ENCODE assay signal across 1 cellular context in the genomic region with DNA sequence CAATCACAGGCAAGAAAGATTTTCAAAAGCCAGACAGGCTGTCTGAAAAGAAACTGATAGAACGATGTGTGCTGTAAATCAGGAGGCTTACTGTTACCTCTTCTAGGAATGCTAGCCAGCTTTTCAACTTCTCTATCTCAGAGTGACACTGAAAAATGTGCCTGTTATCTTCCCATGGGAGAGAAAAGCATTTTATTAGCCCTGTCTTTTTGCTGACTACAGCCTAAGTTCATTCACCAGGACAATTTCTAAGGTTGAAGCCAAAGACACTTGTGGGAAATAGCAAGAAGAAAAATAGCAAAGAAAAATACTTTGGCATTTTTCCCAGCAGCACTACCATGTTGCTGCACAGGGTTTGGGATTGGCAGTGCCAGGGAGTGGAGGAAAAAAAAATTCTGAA.
TF ChIP-seq lines count a peak whose summit lies in the region.

No MANE protein-coding gene starts in this region.

TF ChIP-seq in K562, 482 proteins besides CTCF, POLR2A, EP300 and RAD21 (continued from another document and continues in another):
- TF ChIP-seq, protein P1, sequence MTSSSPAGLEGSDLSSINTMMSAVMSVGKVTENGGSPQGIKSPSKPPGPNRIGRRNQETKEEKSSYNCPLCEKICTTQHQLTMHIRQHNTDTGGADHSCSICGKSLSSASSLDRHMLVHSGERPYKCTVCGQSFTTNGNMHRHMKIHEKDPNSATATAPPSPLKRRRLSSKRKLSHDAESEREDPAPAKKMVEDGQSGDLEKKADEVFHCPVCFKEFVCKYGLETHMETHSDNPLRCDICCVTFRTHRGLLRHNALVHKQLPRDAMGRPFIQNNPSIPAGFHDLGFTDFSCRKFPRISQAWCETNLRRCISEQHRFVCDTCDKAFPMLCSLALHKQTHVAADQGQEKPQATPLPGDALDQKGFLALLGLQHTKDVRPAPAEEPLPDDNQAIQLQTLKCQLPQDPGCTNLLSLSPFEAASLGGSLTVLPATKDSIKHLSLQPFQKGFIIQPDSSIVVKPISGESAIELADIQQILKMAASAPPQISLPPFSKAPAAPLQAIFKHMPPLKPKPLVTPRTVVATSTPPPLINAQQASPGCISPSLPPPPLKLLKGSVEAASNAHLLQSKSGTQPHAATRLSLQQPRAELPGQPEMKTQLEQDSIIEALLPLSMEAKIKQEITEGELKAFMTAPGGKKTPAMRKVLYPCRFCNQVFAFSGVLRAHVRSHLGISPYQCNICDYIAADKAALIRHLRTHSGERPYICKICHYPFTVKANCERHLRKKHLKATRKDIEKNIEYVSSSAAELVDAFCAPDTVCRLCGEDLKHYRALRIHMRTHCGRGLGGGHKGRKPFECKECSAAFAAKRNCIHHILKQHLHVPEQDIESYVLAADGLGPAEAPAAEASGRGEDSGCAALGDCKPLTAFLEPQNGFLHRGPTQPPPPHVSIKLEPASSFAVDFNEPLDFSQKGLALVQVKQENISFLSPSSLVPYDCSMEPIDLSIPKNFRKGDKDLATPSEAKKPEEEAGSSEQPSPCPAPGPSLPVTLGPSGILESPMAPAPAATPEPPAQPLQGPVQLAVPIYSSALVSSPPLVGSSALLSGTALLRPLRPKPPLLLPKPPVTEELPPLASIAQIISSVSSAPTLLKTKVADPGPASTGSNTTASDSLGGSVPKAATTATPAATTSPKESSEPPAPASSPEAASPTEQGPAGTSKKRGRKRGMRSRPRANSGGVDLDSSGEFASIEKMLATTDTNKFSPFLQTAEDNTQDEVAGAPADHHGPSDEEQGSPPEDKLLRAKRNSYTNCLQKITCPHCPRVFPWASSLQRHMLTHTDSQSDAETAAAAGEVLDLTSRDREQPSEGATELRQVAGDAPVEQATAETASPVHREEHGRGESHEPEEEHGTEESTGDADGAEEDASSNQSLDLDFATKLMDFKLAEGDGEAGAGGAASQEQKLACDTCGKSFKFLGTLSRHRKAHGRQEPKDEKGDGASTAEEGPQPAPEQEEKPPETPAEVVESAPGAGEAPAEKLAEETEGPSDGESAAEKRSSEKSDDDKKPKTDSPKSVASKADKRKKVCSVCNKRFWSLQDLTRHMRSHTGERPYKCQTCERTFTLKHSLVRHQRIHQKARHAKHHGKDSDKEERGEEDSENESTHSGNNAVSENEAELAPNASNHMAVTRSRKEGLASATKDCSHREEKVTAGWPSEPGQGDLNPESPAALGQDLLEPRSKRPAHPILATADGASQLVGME (CRISPR knock-in tag; IDR thresholded peaks at IDR 0.05): no peak
- TF ChIP-seq MCM7 (IDR thresholded peaks at IDR 0.05): no peak
- TF ChIP-seq LEF1 (IDR thresholded peaks at IDR 0.05): no peak
- TF ChIP-seq ARNT (IDR thresholded peaks at IDR 0.05): no peak
- TF ChIP-seq PHF20 (IDR thresholded peaks at IDR 0.05; ENCODE audit: partially characterized antibody): no peak
- no peak for TF ChIP-seq SRSF3 (IDR thresholded peaks at IDR 0.05; ENCODE audit: insufficient read depth, low read length)
- no peak for TF ChIP-seq SAFB (IDR thresholded peaks at IDR 0.05; ENCODE audit: borderline replicate concordance, low read depth, low read length)
- TF ChIP-seq TCF3 (CRISPR knock-in tag; IDR thresholded peaks at IDR 0.05): peak; percentile 73
- TF ChIP-seq NCOA6 (IDR thresholded peaks at IDR 0.05): no peak
- no peak for TF ChIP-seq ZNF589 (CRISPR knock-in tag; IDR thresholded peaks at IDR 0.05; ENCODE audit: low read depth)
- TF ChIP-seq MYC (IDR thresholded peaks at IDR 0.05; ENCODE audit: low read depth, low read length): no peak
- TF ChIP-seq MYC (CRISPR knock-in tag; IDR thresholded peaks at IDR 0.05; ENCODE audit: borderline replicate concordance, low read depth): no peak
- TF ChIP-seq, protein P2, sequence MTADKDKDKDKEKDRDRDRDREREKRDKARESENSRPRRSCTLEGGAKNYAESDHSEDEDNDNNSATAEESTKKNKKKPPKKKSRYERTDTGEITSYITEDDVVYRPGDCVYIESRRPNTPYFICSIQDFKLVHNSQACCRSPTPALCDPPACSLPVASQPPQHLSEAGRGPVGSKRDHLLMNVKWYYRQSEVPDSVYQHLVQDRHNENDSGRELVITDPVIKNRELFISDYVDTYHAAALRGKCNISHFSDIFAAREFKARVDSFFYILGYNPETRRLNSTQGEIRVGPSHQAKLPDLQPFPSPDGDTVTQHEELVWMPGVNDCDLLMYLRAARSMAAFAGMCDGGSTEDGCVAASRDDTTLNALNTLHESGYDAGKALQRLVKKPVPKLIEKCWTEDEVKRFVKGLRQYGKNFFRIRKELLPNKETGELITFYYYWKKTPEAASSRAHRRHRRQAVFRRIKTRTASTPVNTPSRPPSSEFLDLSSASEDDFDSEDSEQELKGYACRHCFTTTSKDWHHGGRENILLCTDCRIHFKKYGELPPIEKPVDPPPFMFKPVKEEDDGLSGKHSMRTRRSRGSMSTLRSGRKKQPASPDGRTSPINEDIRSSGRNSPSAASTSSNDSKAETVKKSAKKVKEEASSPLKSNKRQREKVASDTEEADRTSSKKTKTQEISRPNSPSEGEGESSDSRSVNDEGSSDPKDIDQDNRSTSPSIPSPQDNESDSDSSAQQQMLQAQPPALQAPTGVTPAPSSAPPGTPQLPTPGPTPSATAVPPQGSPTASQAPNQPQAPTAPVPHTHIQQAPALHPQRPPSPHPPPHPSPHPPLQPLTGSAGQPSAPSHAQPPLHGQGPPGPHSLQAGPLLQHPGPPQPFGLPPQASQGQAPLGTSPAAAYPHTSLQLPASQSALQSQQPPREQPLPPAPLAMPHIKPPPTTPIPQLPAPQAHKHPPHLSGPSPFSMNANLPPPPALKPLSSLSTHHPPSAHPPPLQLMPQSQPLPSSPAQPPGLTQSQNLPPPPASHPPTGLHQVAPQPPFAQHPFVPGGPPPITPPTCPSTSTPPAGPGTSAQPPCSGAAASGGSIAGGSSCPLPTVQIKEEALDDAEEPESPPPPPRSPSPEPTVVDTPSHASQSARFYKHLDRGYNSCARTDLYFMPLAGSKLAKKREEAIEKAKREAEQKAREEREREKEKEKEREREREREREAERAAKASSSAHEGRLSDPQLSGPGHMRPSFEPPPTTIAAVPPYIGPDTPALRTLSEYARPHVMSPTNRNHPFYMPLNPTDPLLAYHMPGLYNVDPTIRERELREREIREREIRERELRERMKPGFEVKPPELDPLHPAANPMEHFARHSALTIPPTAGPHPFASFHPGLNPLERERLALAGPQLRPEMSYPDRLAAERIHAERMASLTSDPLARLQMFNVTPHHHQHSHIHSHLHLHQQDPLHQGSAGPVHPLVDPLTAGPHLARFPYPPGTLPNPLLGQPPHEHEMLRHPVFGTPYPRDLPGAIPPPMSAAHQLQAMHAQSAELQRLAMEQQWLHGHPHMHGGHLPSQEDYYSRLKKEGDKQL (CRISPR knock-in tag; IDR thresholded peaks at IDR 0.05; ENCODE audit: borderline replicate concordance): no peak
- TF ChIP-seq CBFA2T2 (conservative IDR thresholded peaks at IDR 0.05): peak; percentile 59
- TF ChIP-seq ZNF644 (tag; IDR thresholded peaks at IDR 0.05; ENCODE audit: low read depth): no peak
- TF ChIP-seq, protein P3, sequence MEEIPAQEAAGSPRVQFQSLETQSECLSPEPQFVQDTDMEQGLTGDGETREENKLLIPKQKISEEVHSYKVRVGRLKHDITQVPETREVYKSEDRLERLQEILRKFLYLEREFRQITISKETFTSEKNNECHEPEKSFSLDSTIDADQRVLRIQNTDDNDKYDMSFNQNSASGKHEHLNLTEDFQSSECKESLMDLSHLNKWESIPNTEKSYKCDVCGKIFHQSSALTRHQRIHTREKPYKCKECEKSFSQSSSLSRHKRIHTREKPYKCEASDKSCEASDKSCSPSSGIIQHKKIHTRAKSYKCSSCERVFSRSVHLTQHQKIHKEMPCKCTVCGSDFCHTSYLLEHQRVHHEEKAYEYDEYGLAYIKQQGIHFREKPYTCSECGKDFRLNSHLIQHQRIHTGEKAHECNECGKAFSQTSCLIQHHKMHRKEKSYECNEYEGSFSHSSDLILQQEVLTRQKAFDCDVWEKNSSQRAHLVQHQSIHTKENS (CRISPR knock-in tag; IDR thresholded peaks at IDR 0.05): no peak
- no peak for TF ChIP-seq KDM2B (CRISPR knock-in tag; IDR thresholded peaks at IDR 0.05)
- TF ChIP-seq GABPB1 (CRISPR knock-in tag; IDR thresholded peaks at IDR 0.05): no peak
- TF ChIP-seq, protein P4, sequence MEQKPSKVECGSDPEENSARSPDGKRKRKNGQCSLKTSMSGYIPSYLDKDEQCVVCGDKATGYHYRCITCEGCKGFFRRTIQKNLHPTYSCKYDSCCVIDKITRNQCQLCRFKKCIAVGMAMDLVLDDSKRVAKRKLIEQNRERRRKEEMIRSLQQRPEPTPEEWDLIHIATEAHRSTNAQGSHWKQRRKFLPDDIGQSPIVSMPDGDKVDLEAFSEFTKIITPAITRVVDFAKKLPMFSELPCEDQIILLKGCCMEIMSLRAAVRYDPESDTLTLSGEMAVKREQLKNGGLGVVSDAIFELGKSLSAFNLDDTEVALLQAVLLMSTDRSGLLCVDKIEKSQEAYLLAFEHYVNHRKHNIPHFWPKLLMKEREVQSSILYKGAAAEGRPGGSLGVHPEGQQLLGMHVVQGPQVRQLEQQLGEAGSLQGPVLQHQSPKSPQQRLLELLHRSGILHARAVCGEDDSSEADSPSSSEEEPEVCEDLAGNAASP (IDR thresholded peaks at IDR 0.05): no peak
- TF ChIP-seq ZSCAN32 (CRISPR knock-in tag; IDR thresholded peaks at IDR 0.05): no peak
- TF ChIP-seq, protein P5, sequence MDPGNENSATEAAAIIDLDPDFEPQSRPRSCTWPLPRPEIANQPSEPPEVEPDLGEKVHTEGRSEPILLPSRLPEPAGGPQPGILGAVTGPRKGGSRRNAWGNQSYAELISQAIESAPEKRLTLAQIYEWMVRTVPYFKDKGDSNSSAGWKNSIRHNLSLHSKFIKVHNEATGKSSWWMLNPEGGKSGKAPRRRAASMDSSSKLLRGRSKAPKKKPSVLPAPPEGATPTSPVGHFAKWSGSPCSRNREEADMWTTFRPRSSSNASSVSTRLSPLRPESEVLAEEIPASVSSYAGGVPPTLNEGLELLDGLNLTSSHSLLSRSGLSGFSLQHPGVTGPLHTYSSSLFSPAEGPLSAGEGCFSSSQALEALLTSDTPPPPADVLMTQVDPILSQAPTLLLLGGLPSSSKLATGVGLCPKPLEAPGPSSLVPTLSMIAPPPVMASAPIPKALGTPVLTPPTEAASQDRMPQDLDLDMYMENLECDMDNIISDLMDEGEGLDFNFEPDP (CRISPR knock-in tag; IDR thresholded peaks at IDR 0.05): no peak
- TF ChIP-seq, protein P6, sequence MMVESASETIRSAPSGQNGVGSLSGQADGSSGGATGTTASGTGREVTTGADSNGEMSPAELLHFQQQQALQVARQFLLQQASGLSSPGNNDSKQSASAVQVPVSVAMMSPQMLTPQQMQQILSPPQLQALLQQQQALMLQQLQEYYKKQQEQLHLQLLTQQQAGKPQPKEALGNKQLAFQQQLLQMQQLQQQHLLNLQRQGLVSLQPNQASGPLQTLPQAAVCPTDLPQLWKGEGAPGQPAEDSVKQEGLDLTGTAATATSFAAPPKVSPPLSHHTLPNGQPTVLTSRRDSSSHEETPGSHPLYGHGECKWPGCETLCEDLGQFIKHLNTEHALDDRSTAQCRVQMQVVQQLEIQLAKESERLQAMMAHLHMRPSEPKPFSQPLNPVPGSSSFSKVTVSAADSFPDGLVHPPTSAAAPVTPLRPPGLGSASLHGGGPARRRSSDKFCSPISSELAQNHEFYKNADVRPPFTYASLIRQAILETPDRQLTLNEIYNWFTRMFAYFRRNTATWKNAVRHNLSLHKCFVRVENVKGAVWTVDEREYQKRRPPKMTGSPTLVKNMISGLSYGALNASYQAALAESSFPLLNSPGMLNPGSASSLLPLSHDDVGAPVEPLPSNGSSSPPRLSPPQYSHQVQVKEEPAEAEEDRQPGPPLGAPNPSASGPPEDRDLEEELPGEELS (CRISPR knock-in tag; IDR thresholded peaks at IDR 0.05; ENCODE audit: borderline replicate concordance): no peak
- TF ChIP-seq, protein P7, sequence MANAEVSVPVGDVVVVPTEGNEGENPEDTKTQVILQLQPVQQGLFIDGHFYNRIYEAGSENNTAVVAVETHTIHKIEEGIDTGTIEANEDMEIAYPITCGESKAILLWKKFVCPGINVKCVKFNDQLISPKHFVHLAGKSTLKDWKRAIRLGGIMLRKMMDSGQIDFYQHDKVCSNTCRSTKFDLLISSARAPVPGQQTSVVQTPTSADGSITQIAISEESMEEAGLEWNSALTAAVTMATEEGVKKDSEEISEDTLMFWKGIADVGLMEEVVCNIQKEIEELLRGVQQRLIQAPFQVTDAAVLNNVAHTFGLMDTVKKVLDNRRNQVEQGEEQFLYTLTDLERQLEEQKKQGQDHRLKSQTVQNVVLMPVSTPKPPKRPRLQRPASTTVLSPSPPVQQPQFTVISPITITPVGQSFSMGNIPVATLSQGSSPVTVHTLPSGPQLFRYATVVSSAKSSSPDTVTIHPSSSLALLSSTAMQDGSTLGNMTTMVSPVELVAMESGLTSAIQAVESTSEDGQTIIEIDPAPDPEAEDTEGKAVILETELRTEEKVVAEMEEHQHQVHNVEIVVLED (CRISPR knock-in tag; IDR thresholded peaks at IDR 0.05): no peak
- TF ChIP-seq NR1H2 (CRISPR knock-in tag; IDR thresholded peaks at IDR 0.05): no peak
- no peak for TF ChIP-seq TEAD2 (tag; IDR thresholded peaks at IDR 0.05)
- no peak for TF ChIP-seq SETDB1 (IDR thresholded peaks at IDR 0.05; ENCODE audit: low read length)
- TF ChIP-seq, protein P8, sequence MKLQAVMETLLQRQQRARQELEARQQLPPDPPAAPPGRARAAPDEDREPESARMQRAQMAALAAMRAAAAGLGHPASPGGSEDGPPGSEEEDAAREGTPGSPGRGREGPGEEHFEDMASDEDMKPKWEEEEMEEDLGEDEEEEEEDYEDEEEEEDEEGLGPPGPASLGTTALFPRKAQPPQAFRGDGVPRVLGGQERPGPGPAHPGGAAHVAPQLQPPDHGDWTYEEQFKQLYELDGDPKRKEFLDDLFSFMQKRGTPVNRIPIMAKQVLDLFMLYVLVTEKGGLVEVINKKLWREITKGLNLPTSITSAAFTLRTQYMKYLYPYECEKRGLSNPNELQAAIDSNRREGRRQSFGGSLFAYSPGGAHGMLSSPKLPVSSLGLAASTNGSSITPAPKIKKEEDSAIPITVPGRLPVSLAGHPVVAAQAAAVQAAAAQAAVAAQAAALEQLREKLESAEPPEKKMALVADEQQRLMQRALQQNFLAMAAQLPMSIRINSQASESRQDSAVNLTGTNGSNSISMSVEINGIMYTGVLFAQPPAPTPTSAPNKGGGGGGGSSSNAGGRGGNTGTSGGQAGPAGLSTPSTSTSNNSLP (IDR thresholded peaks at IDR 0.05; ENCODE audit: borderline replicate concordance, low read depth, low read length): no peak
- TF ChIP-seq ZNF717 (CRISPR knock-in tag; IDR thresholded peaks at IDR 0.05): no peak
- no peak for TF ChIP-seq SIX5 (IDR thresholded peaks at IDR 0.05; ENCODE audit: borderline replicate concordance in 1 of 2, insufficient read depth in 1 of 2, low read depth in 1 of 2, low read length in 2 of 2)
- 0 out of 2 replicates have a peak, but pooled peaks have one; percentile 3 for TF ChIP-seq JUND (IDR thresholded peaks at IDR 0.05; ENCODE audit: borderline replicate concordance, low read depth, low read length)
- TF ChIP-seq JUND (tag; IDR thresholded peaks at IDR 0.05; ENCODE audit: borderline replicate concordance, low read depth, low read length): no peak; the same call in 2 of the 3 replicates
- TF ChIP-seq CEBPB (tag; IDR thresholded peaks at IDR 0.05): no peak
- no peak for TF ChIP-seq JUN (IDR thresholded peaks at IDR 0.05; ENCODE audit: borderline replicate concordance, low read depth, low read length)
- TF ChIP-seq JUN (CRISPR knock-in tag; IDR thresholded peaks at IDR 0.05; ENCODE audit: borderline replicate concordance): no peak
- TF ChIP-seq RFX1 (IDR thresholded peaks at IDR 0.05): no peak
- TF ChIP-seq BCOR (IDR thresholded peaks at IDR 0.05): no peak
- TF ChIP-seq RHOXF2B (CRISPR knock-in tag; conservative IDR thresholded peaks at IDR 0.05): no peak
- no peak for TF ChIP-seq MTA1 (IDR thresholded peaks at IDR 0.05; ENCODE audit: borderline replicate concordance)
- TF ChIP-seq ZNF785 (CRISPR knock-in tag; IDR thresholded peaks at IDR 0.05): no peak
- TF ChIP-seq SMARCB1 (IDR thresholded peaks at IDR 0.05; ENCODE audit: insufficient read length, low read depth): no peak
